Comparison of ENCODE assay signal across 13 cellular contexts in the genomic region with DNA sequence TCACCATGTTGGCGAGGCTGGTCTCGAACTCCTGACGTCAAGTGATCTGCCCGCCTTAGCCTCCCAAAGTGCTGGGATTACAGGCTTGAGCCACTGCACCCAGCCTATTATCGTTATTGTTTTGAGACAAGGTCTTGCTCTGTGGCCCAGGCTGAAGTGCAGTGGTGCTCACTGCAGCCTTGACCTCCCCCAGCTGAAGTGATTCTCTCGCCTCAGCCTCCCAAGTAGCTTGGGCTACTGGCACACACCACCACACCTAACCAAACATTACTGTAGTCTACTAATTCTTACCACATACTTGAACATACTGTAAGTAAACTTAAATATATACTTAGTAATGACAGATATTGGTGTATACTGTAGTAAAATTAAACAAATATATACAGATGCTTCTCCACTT. TPM values are rescaled to one million over a fixed set of nuclear protein-coding genes. Genes with fewer than 3 reads are reported as not detected.
A peak's percentile ranks its signal among the peaks of the same experiment; 100 is the strongest.
DNase-seq lines count a peak whose midpoint lies in the region; ATAC-seq and TF ChIP-seq lines count a peak whose summit lies in the region.
"Had no signal": no experiment of that assay in that cellular context is flagged by ENCODE, and none has a peak within 500 bp of the region (broad histone marks: within the 10 kb centered on the region; RNA-seq: fewer than 3 reads in every experiment).

No MANE protein-coding gene starts in this region.

- peak overlapping the region; percentile 87 for H3K27ac Mint-ChIP-seq in activated CD4-positive, alpha-beta T cell treated with anti-CD3 and anti-CD28 coated beads, Interleukin-2, amount 10 ng/mL, durations not matched to agents 24 days and 14 days
- H3K27ac Mint-ChIP-seq: H9 had no signal

- peaks cover 8% of the 10 kb centered on the region for H3K36me3 Mint-ChIP-seq in activated CD4-positive, alpha-beta T cell treated with anti-CD3 and anti-CD28 coated beads, Interleukin-2, amount 10 ng/mL, durations not matched to agents 24 days and 14 days (ENCODE audit: low read depth)

- dilution Hi-C loops in mammary epithelial cell (cut with HindIII; ENCODE audit: low sequenced_read_pairs) = loop anchor here (5.0 kb wide), 1 partner anchor 88 kb away; no protein-coding TSS in a partner anchor

- H3K4me3 ChIP-seq in OCI-LY3 (ENCODE audit: low read length) (peak overlapping the region; percentile 29), mammary epithelial cell (replicated peaks in 1 of 3; ENCODE audit: insufficient read depth in 1 of 3, low read depth in 2 of 3, low read length in 3 of 3) (no peak overlapping the region)

- CTCF ChIA-PET in mammary epithelial cell (lab: Charles Lee; ENCODE audit: low non-redundant PET) = no interaction called here

- H3K4me1 Mint-ChIP-seq in activated CD4-positive, alpha-beta T cell treated with anti-CD3 and anti-CD28 coated beads, Interleukin-2, amount 10 ng/mL, durations not matched to agents 24 days and 14 days = peaks cover 32% of the 10 kb centered on the region

- peak overlapping the region; percentile 35; the same call in 1 of the 2 replicates for H3K9ac ChIP-seq in OCI-LY3 (ENCODE audit: low read length)
- H3K9ac ChIP-seq in mammary epithelial cell (ENCODE audit: insufficient read depth, low read length) = no peak overlapping the region

- peak overlapping the region; percentile 89 for H3K27ac ChIP-seq in OCI-LY3 (ENCODE audit: low read length)
- H3K27ac ChIP-seq in mammary epithelial cell (ENCODE audit: insufficient read depth, low read depth, low read length) = peak overlapping the region; percentile 52
- H3K27ac ChIP-seq: neutrophil had no signal

- H3K4me2 ChIP-seq in OCI-LY3 (ENCODE audit: low read length) = peak overlapping the region; percentile 63
- no peak overlapping the region for H3K4me2 ChIP-seq in mammary epithelial cell (ENCODE audit: insufficient read depth, low read depth, low read length)

- no peaks in the 10 kb centered on the region for H3K27me3 Mint-ChIP-seq in activated CD4-positive, alpha-beta T cell treated with anti-CD3 and anti-CD28 coated beads, Interleukin-2, amount 10 ng/mL, durations not matched to agents 24 days and 14 days

- H3K79me2 ChIP-seq in OCI-LY3 (ENCODE audit: low read length) (peaks cover 19% of the 10 kb centered on the region), mammary epithelial cell (ENCODE audit: insufficient read depth, low read length) (peaks cover 19% of the 10 kb centered on the region)

- H3K9me3 ChIP-seq in OCI-LY3 (ENCODE audit: insufficient read depth, low read length) (no peaks in the 10 kb centered on the region), mammary epithelial cell (replicated peaks; ENCODE audit: insufficient read depth, low read length) (peaks cover 2% of the 10 kb centered on the region)
- H3K9me3 ChIP-seq: neutrophil had no signal

- H3K9me3 Mint-ChIP-seq in activated CD4-positive, alpha-beta T cell treated with anti-CD3 and anti-CD28 coated beads, Interleukin-2, amount 10 ng/mL, durations not matched to agents 24 days and 14 days = no peaks in the 10 kb centered on the region

- intact Hi-C loops in activated CD4-positive, alpha-beta T cell treated with anti-CD3 and anti-CD28 coated beads, Interleukin-2, amount 10 ng/mL, durations not matched to agents 24 days and 14 days (cut with micrococcal nuclease) = no loop called here
- intact Hi-C loops in mammary epithelial cell (cut with micrococcal nuclease) (loop anchor here (2.0 kb wide), 1 partner anchor 53 kb away; no protein-coding TSS in a partner anchor), posterior vena cava (cut with DNase I) (no loop called here)

- WGBS in mammary epithelial cell (ENCODE audit: low coverage, missing lambda C conversion rate) = 100% methylated on average over 2 of the region's 6 CpGs

- H3K4me1 ChIP-seq in OCI-LY3 (ENCODE audit: low read length) (peaks cover 42% of the 10 kb centered on the region), mammary epithelial cell (ENCODE audit: insufficient read depth, low read length) (peaks cover 54% of the 10 kb centered on the region)

- no peak overlapping the region for H2AFZ ChIP-seq in OCI-LY3 (ENCODE audit: low read depth, low read length)
- no peak overlapping the region for H2AFZ ChIP-seq in mammary epithelial cell (ENCODE audit: low read depth, low read length)

- H3K27me3 ChIP-seq in OCI-LY3 (ENCODE audit: low read depth, low read length) = no peaks in the 10 kb centered on the region
- no peaks in the 10 kb centered on the region for H3K27me3 ChIP-seq in mammary epithelial cell (ENCODE audit: insufficient read depth, low read length)
- H3K27me3 ChIP-seq: neutrophil had no signal

- DNase-seq in activated CD4-positive, alpha-beta T cell treated with anti-CD3 and anti-CD28 coated beads, Interleukin-2, amount 10 ng/mL, durations not matched to agents 24 days and 14 days = no peak
- no peak for DNase-seq in activated CD4-positive, alpha-beta T cell treated with anti-CD3 and anti-CD28 coated beads for 48 hours
- DNase-seq in mammary epithelial cell = no peak
- peak; percentile 54 for DNase-seq in posterior vena cava (ENCODE audit: low spot score)
- no peak for DNase-seq in NCI-H187 treated with DMSO at 0.1 percent for 48 hours (lab: John Stamatoyannopoulos, UW)
- no peak for DNase-seq in kidney tubule cell (ENCODE audit: low spot score)
- DNase-seq: DMS 273 treated with DMSO at 0.1 percent for 48 hours, H9, NCI-H1694 treated with DMSO at 0.1 percent for 48 hours, NCI-H526 treated with DMSO at 0.1 percent for 48 hours had no signal

- no peak for TF ChIP-seq CTCF in OCI-LY3 (IDR thresholded peaks at IDR 0.05; ENCODE audit: low read depth, low read length)
- TF ChIP-seq CTCF in mammary epithelial cell (conservative IDR thresholded peaks at IDR 0.05 in 1 of 2, IDR thresholded peaks at IDR 0.05 in 1 of 2; ENCODE audit: extremely low read depth in 1 of 2, insufficient read depth in 1 of 2, low read depth in 1 of 2, low read length in 2 of 2) = no peak

- in situ Hi-C loops in mammary epithelial cell (cut with MboI; ENCODE audit: low sequenced_read_pairs in 2 of 2) = no loop called here

- ATAC-seq in HG02938 (IDR thresholded peaks at IDR 0.05; ENCODE audit: unreplicated experiment) = no peak

- H3K36me3 ChIP-seq in OCI-LY3 (replicated peaks; ENCODE audit: low read depth, low read length) = no peaks in the 10 kb centered on the region
- no peaks in the 10 kb centered on the region for H3K36me3 ChIP-seq in mammary epithelial cell (ENCODE audit: insufficient read depth, low read length)
- H3K36me3 ChIP-seq: neutrophil had no signal

- no TSS peak for BruUV-seq in mammary epithelial cell (replicated peaks; lab: Mats Ljungman, UMichigan)

- H3K4me3 Mint-ChIP-seq in activated CD4-positive, alpha-beta T cell treated with anti-CD3 and anti-CD28 coated beads, Interleukin-2, amount 10 ng/mL, durations not matched to agents 24 days and 14 days = no peak overlapping the region
- H3K4me3 Mint-ChIP-seq: H9 had no signal

- H4K20me1 ChIP-seq in OCI-LY3 (ENCODE audit: insufficient read depth, low read length) (no peaks in the 10 kb centered on the region), mammary epithelial cell (ENCODE audit: insufficient read depth, low read length) (no peaks in the 10 kb centered on the region)

RNA-seq across cellular contexts. Expression of gene CDCA4, which starts 4.5 kb away (rescaled TPM):
- 64.6 and 66.3 TPM in 2 replicates for total RNA-seq in activated CD4-positive, alpha-beta T cell treated with anti-CD3 and anti-CD28 coated beads, Interleukin-2, amount 10 ng/mL, durations not matched to agents 24 days and 14 days
- 10 to 100 TPM; 38.2 to 61.7 TPM for total RNA-seq in mammary epithelial cell
- 53.4 TPM for polyA plus RNA-seq in mammary epithelial cell
- 38.9 TPM for polyA minus RNA-seq in mammary epithelial cell
- total RNA-seq in posterior vena cava = 1 to 10 TPM; 4.3 to 4.8 TPM

RNA-seq across cellular contexts. Expression of gene GPR132, which starts 39.8 kb away (rescaled TPM):
- total RNA-seq in activated CD4-positive, alpha-beta T cell treated with anti-CD3 and anti-CD28 coated beads, Interleukin-2, amount 10 ng/mL, durations not matched to agents 24 days and 14 days = 25.8 and 31.5 TPM in 2 replicates
- total RNA-seq in mammary epithelial cell (under 1 TPM in 1 of 2 donors, not detected in 1; 0.24 TPM), posterior vena cava (1 to 10 TPM; 1.8 to 3.1 TPM)
- polyA plus RNA-seq in mammary epithelial cell = not detected
- not detected for polyA minus RNA-seq in mammary epithelial cell

RNA-seq across cellular contexts. Expression of gene CLBA1, which starts 39.8 kb away (rescaled TPM):
- 2.4 and 2.5 TPM in 2 replicates for total RNA-seq in activated CD4-positive, alpha-beta T cell treated with anti-CD3 and anti-CD28 coated beads, Interleukin-2, amount 10 ng/mL, durations not matched to agents 24 days and 14 days
- 10 to 100 TPM; 11.0 to 14.7 TPM for total RNA-seq in mammary epithelial cell
- 7.4 TPM for polyA plus RNA-seq in mammary epithelial cell
- polyA minus RNA-seq in mammary epithelial cell = 3.0 TPM
- 1 to 10 TPM; 4.7 to 5.6 TPM for total RNA-seq in posterior vena cava

RNA-seq across cellular contexts. Expression of gene AHNAK2, which starts 47.3 kb away (rescaled TPM):
- 0.02 TPM in 2 replicates for total RNA-seq in activated CD4-positive, alpha-beta T cell treated with anti-CD3 and anti-CD28 coated beads, Interleukin-2, amount 10 ng/mL, durations not matched to agents 24 days and 14 days
- total RNA-seq in mammary epithelial cell = 100 to 1,000 TPM; 110 to 302 TPM
- polyA plus RNA-seq in mammary epithelial cell = 43.1 TPM
- 327 TPM for polyA minus RNA-seq in mammary epithelial cell
- 100 to 1,000 TPM; 242 to 274 TPM for total RNA-seq in posterior vena cava

Comparison
In these comparisons a context has a peak if more than half of its experiments do, and no peak if none do; other contexts are left out.
1. RNA of gene CDCA4, which starts 4.5 kb away (total RNA-seq): 64.6 to 66.3 TPM in activated CD4-positive, alpha-beta T cell treated with anti-CD3 and anti-CD28 coated beads, Interleukin-2, amount 10 ng/mL, durations not matched to agents 24 days and 14 days and 38.2 to 61.7 TPM in mammary epithelial cell; 4.3 to 4.8 TPM in posterior vena cava; every median in the first group is over 4 times any median in the second.